In the genomic region with DNA sequence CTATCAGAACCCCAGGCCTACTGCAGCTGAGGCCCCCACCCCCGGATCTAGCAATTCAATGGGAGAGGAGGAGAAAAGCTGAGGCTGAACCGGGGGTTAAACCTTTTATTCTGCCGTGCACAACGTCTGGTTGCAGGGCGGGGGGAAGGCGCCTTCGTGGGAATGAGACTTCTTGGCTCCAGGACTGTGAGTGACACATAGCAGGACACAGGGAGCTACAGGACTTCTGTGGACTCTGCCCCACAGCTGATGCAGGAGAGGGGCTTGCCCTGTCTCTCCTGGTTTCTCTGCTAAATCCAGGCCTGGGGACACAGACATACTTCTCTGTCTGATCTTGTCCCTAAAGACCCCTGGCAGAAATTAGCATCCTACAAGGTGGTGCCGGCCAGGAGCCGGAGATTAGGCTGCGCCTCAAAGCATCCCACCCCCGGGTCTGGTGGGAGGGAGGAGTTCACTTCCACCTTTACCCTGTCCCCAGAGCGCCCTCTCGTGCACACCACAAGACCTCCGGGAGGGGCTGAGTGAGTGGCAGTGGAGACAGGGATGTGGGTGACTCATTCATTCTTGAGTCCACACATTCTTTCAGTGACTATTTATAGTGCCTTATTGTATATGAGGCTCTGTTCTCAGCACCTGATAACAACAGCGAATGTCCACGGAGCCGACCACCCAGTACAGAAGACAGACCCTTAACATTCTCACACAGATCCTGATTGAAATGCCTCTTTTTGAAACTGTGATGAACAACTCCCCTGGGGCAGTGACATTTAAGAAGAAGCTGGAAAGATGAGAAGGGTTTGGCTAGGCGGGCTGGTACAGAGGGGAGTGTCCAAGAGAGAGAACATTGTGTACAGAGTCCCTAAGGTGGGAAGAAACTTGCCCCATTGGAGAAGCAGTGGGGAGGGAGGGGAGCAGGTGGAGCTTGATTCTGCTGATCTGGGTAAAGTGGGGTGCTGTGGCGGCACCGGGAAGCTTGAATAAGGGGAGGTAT, we compare ENCODE assay signal across 8 cellular contexts. TPM values are rescaled to one million over a fixed set of nuclear protein-coding genes. Genes with fewer than 3 reads are reported as not detected.
DNase-seq lines count a peak whose midpoint lies in the region; ATAC-seq and TF ChIP-seq lines count a peak whose summit lies in the region.

No MANE protein-coding gene starts in this region.

- H3K4me3 ChIP-seq in kidney epithelial cell (ENCODE audit: low read depth, low read length) (no peak overlapping the region), tibial artery (peak overlapping the region; percentile 10 to 11)

- peak overlapping the region in 3 of 5 experiments; percentile 57 to 82 (median 71) for H3K27ac Mint-ChIP-seq in brain

- TF ChIP-seq CTCF in brain (conservative IDR thresholded peaks at IDR 0.05) (peak; percentile 21 to 40), kidney epithelial cell (IDR thresholded peaks at IDR 0.05; ENCODE audit: insufficient read depth, low read length, poor library complexity, severe bottlenecking) (peak; percentile 83), tibial artery (IDR thresholded peaks at IDR 0.05) (peak; percentile 47 to 50)

- no peaks in the 10 kb centered on the region for H3K36me3 Mint-ChIP-seq in brain

- H3K36me3 ChIP-seq in kidney epithelial cell (ENCODE audit: control insufficient read depth, insufficient read depth, low read length) (no peaks in the 10 kb centered on the region), tibial artery (peaks cover 6 to 25% (median 19%) of the 10 kb centered on the region in 3 donors)

- DNase-seq in AG20443 (ENCODE audit: low spot score) (peak; percentile 92), NOMO-1 (lab: John Stamatoyannopoulos, UW; ENCODE audit: unreplicated experiment in 2 of 2) (peak; percentile 74 to 87), kidney epithelial cell (ENCODE audit: low read depth) (peak; percentile 90), tibial artery (peak; percentile 85 to 94)

- peak; percentile 69 for ATAC-seq in GM21619 (IDR thresholded peaks at IDR 0.05; ENCODE audit: unreplicated experiment)
- no peak for ATAC-seq in GM21526 (IDR thresholded peaks at IDR 0.05; ENCODE audit: low FRiP score, unreplicated experiment)
- ATAC-seq in HG03354 (IDR thresholded peaks at IDR 0.05; ENCODE audit: poor library complexity, severe bottlenecking, unreplicated experiment), result no peak

- H3K27ac ChIP-seq in tibial artery, result peak overlapping the region; percentile 39 to 60

- peak overlapping the region in 2 of 5 experiments; percentile 1 to 25 for H3K4me3 Mint-ChIP-seq in brain

- H3K27me3 Mint-ChIP-seq in brain, result peaks cover 3% of the 10 kb centered on the region

- no peaks in the 10 kb centered on the region for H3K9me3 Mint-ChIP-seq in brain

- intact Hi-C loops in tibial artery (cut with DNase I; ENCODE audit: low total_unique reads), result loop anchor here (2.0 to 10.0 kb wide), 2 partner anchors 34 to 582 kb away; no protein-coding TSS in a partner anchor

- H3K4me1 ChIP-seq in tibial artery, result peaks cover 0 to 29% (median 20%) of the 10 kb centered on the region in 4 donors

- no peaks in the 10 kb centered on the region for H3K9me3 ChIP-seq in tibial artery

- H3K27me3 ChIP-seq in kidney epithelial cell (ENCODE audit: control insufficient read depth, insufficient read depth, low read length), result no peaks in the 10 kb centered on the region
- no peaks in the 10 kb centered on the region for H3K27me3 ChIP-seq in tibial artery

- peaks cover 50% of the 10 kb centered on the region for H3K4me1 Mint-ChIP-seq in brain

RNA-seq across cellular contexts. Expression of a gene that starts 38.9 kb away (rescaled TPM):
- 28.9 TPM for polyA plus RNA-seq in brain (ENCODE audit: insufficient read depth, low read depth, low replicate concordance)
- total RNA-seq in kidney epithelial cell, result 0.96 and 2.5 TPM in 2 replicates

Comparison
In these comparisons a context has a peak if more than half of its experiments do, and no peak if none do; other contexts are left out.
1. CTCF ChIP-seq: peak in every context shown above with its lines; median percentile 83 in kidney epithelial cell; 48 in tibial artery; 30 in brain.